In genomic region chr14:33271891-33272290, GRCh38 we compare ENCODE assay signal across 27 cellular contexts.
"Had no signal": no experiment of that assay in that cellular context is flagged by ENCODE, and none has a peak within 500 bp of the region (broad histone marks: within the 10 kb centered on the region; RNA-seq: fewer than 3 reads in every experiment).

No MANE protein-coding gene starts in this region.

- ATAC-seq: left lobe of liver; lower lobe of right lung; natural killer cell; right lobe of liver; stimulated activated memory B cell treated with anti-CD40 and anti-IgM and Interleukin-4, amounts not matched to agents 10 μg/mL and 1 μg/mL and 100 μg/mL, for 72 hours; stimulated activated naive CD8-positive, alpha-beta T cell treated with anti-CD3 and anti-CD28 coated beads, Interleukin-15, amount 100 ng/mL, for 72 hours had no signal

- H3K27me3 Mint-ChIP-seq: naive B cell; stimulated activated memory B cell treated with anti-CD40 and anti-IgM and Interleukin-4, amounts not matched to agents 10 μg/mL and 1 μg/mL and 100 μg/mL, for 72 hours; stimulated activated naive CD8-positive, alpha-beta T cell treated with anti-CD3 and anti-CD28 coated beads, Interleukin-15, amount 100 ng/mL, for 72 hours; type B pancreatic cell had no signal

- H3K27ac ChIP-seq: lower lobe of right lung, neural progenitor cell, neutrophil, ovary, right atrium auricular region, right lobe of liver, tibial nerve, uterus had no signal

- H3K4me1 ChIP-seq: lower lobe of right lung, right atrium auricular region, right lobe of liver, tibial nerve, uterus had no signal

- H3K4me3 Mint-ChIP-seq: immature natural killer cell; mesothelial cell of epicardium; naive B cell; natural killer cell; nephron progenitor cell; neural progenitor cell; stimulated activated memory B cell treated with anti-CD40 and anti-IgM and Interleukin-4, amounts not matched to agents 10 μg/mL and 1 μg/mL and 100 μg/mL, for 72 hours; stimulated activated naive CD8-positive, alpha-beta T cell treated with anti-CD3 and anti-CD28 coated beads, Interleukin-15, amount 100 ng/mL, for 72 hours; type B pancreatic cell had no signal

- H3K27me3 ChIP-seq: neural progenitor cell, neutrophil, ovary, right atrium auricular region, right lobe of liver, tibial nerve, uterus had no signal

- DNase-seq: hypothalamus; immature natural killer cell; lower lobe of right lung; naive B cell; natural killer cell; nephron progenitor cell; occipital lobe; right lobe of liver; stimulated activated CD4-positive, alpha-beta T cell treated with anti-CD3 and anti-CD28 coated beads, Interleukin-1b, Interleukin-23, amount 100 ng/mL, for 48 hours; stimulated activated CD4-positive, alpha-beta T cell treated with anti-CD3 and anti-CD28 coated beads, Interleukin-2, amount 100 ng/mL, for 48 hours; stimulated activated CD4-positive, alpha-beta T cell treated with anti-CD3 and anti-CD28 coated beads, Interleukin-4, amount 100 ng/mL, for 4 hours; stimulated activated CD8-positive, alpha-beta memory T cell treated with anti-CD3 and anti-CD28 coated beads, Interleukin-4, amount 100 ng/mL, for 48 hours; stimulated activated naive CD4-positive, alpha-beta T cell treated with Interleukin-2 at 50 U/mL for 16 hours; stimulated activated naive CD8-positive, alpha-beta T cell treated with anti-CD3 and anti-CD28 coated beads, Interleukin-15, amount 100 ng/mL, for 72 hours; substantia nigra; uterus had no signal

- H3K9me3 ChIP-seq: lower lobe of right lung, neutrophil, ovary, right atrium auricular region, right lobe of liver, tibial nerve, uterus had no signal

- H3K36me3 Mint-ChIP-seq: immature natural killer cell; mesothelial cell of epicardium; naive B cell; natural killer cell; neural progenitor cell; stimulated activated memory B cell treated with anti-CD40 and anti-IgM and Interleukin-4, amounts not matched to agents 10 μg/mL and 1 μg/mL and 100 μg/mL, for 72 hours; type B pancreatic cell had no signal

- H3K9ac ChIP-seq: neural progenitor cell had no signal

- H3K4me2 ChIP-seq: neural progenitor cell, smooth muscle cell had no signal

- H3K4me1 Mint-ChIP-seq: immature natural killer cell; naive B cell; natural killer cell; stimulated activated memory B cell treated with anti-CD40 and anti-IgM and Interleukin-4, amounts not matched to agents 10 μg/mL and 1 μg/mL and 100 μg/mL, for 72 hours; stimulated activated naive CD8-positive, alpha-beta T cell treated with anti-CD3 and anti-CD28 coated beads, Interleukin-15, amount 100 ng/mL, for 72 hours had no signal

- H3K4me3 ChIP-seq: lower lobe of right lung, neural progenitor cell, ovary, right atrium auricular region, right lobe of liver, smooth muscle cell, tibial nerve, uterus had no signal

- H3K27ac Mint-ChIP-seq: immature natural killer cell; mesothelial cell of epicardium; naive B cell; natural killer cell; nephron progenitor cell; neural progenitor cell; progenitor cell of endocrine pancreas; stimulated activated memory B cell treated with anti-CD40 and anti-IgM and Interleukin-4, amounts not matched to agents 10 μg/mL and 1 μg/mL and 100 μg/mL, for 72 hours; stimulated activated naive CD8-positive, alpha-beta T cell treated with anti-CD3 and anti-CD28 coated beads, Interleukin-15, amount 100 ng/mL, for 72 hours; type B pancreatic cell had no signal

- H3K9me3 Mint-ChIP-seq: mesothelial cell of epicardium, nephron progenitor cell, neural progenitor cell, type B pancreatic cell had no signal

- H3K36me3 ChIP-seq: lower lobe of right lung, neural progenitor cell, neutrophil, ovary, right atrium auricular region, right lobe of liver, tibial nerve, uterus had no signal
